ENCODE assay signal across 1 cellular context in genomic region chr1:38558055-38558454, GRCh38.
TF ChIP-seq lines count a peak whose summit lies in the region.

No MANE protein-coding gene starts in this region.

TF ChIP-seq in HepG2, 621 proteins besides CTCF, POLR2A, EP300 and RAD21 (continued from another document):
- TF ChIP-seq RBFOX2 (IDR thresholded peaks at IDR 0.05; ENCODE audit: low read depth, low read length) (no peak), ATAD3A (CRISPR knock-in tag; IDR thresholded peaks at IDR 0.05) (no peak), ZFP90 (CRISPR knock-in tag; IDR thresholded peaks at IDR 0.05; ENCODE audit: borderline replicate concordance) (no peak), RERE (CRISPR knock-in tag; IDR thresholded peaks at IDR 0.05; ENCODE audit: low read depth) (no peak), MAFG (CRISPR knock-in tag; IDR thresholded peaks at IDR 0.05) (no peak), KLF12 (CRISPR knock-in tag; IDR thresholded peaks at IDR 0.05; ENCODE audit: borderline replicate concordance) (no peak)
- TF ChIP-seq, protein P1, sequence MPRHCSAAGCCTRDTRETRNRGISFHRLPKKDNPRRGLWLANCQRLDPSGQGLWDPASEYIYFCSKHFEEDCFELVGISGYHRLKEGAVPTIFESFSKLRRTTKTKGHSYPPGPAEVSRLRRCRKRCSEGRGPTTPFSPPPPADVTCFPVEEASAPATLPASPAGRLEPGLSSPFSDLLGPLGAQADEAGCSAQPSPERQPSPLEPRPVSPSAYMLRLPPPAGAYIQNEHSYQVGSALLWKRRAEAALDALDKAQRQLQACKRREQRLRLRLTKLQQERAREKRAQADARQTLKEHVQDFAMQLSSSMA (CRISPR knock-in tag; IDR thresholded peaks at IDR 0.05) = no peak
